10 cellular contexts compared by ENCODE assay signal in the genomic region with DNA sequence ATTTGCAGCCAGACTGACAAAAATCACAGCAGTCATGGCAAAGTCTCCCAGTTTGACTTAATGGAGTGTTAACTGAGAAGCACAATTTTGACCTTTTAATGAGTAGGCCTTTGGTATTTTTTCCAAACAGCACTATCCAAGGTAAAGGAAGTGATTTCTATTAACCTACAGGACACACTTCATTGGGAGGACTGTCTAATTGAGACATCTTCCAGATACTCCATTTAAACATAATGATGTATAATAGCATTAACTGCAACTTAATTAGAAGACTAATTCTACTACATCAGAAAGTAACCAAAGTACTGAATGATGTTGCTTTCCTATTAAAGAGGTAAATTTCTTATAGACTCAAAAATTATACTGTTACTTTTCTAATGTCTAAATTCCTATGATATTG.
"Had no signal": no experiment of that assay in that cellular context is flagged by ENCODE, and none has a peak within 500 bp of the region (broad histone marks: within the 10 kb centered on the region; RNA-seq: fewer than 3 reads in every experiment).

No MANE protein-coding gene starts in this region.

- ATAC-seq: GM23338, HCT116 had no signal

- H3K4me2 ChIP-seq: GM23338 had no signal

- FAIRE-seq: H1 had no signal

- H2AFZ ChIP-seq: GM23248, GM23338 had no signal

- H3K36me3 ChIP-seq: HAP-1 had no signal

- H3K9me3 ChIP-seq: HAP-1 had no signal

- H3K27ac ChIP-seq: GM23248 had no signal

- DNase-seq: GM23248, GOT3, H7, H9, HCEC 1CT, HFFc6 had no signal

- H3K4me3 ChIP-seq: GM23248, GM23338, HAP-1 had no signal

- H3K9ac ChIP-seq: GM23248 had no signal
